In genomic region chr13:95326695-95327094, GRCh38 we compare ENCODE assay signal across 17 cellular contexts. TPM values are rescaled to one million over a fixed set of nuclear protein-coding genes. Genes with fewer than 3 reads are reported as not detected.
DNase-seq lines count a peak whose midpoint lies in the region; ATAC-seq and TF ChIP-seq lines count a peak whose summit lies in the region.
"Had no signal": no experiment of that assay in that cellular context is flagged by ENCODE, and none has a peak within 500 bp of the region (broad histone marks: within the 10 kb centered on the region; RNA-seq: fewer than 3 reads in every experiment).

No MANE protein-coding gene starts in this region.

- TF ChIP-seq EP300 in transverse colon (IDR thresholded peaks at IDR 0.05; ENCODE audit: low read depth) (no peak), upper lobe of left lung (IDR thresholded peaks at IDR 0.05) (no peak)

- H3K4me1 Mint-ChIP-seq in activated T-helper 1 cell treated with anti-CD3 and anti-CD28 coated beads, Interleukin-12 subunit alpha, Interleukin-12 subunit beta, Interleukin-2, Interleukin-4 antibody, amounts not matched to agents 30 ng/mL and 10 ng/mL and 1 ng/mL, durations not matched to agents 14 hours and 24 hours and 36 hours (ENCODE audit: low read depth) = no peaks in the 10 kb centered on the region
- H3K4me1 Mint-ChIP-seq: CD4-positive, alpha-beta memory T cell had no signal

- no peak overlapping the region for H3K27ac Mint-ChIP-seq in activated T-helper 1 cell treated with anti-CD3 and anti-CD28 coated beads, Interleukin-12 subunit alpha, Interleukin-12 subunit beta, Interleukin-2, Interleukin-4 antibody, amounts not matched to agents 30 ng/mL and 10 ng/mL and 1 ng/mL, durations not matched to agents 14 hours and 24 hours and 36 hours
- H3K27ac Mint-ChIP-seq: CD4-positive, alpha-beta memory T cell had no signal

- 75 to 76% methylated on average over 2 to 5 of the region's 5 CpGs for WGBS in transverse colon (ENCODE audit: low coverage in 1 of 2), 2 donors
- WGBS in upper lobe of left lung, 2 donors = 83 to 84% methylated on average over 5 of the region's 5 CpGs

- H3K27me3 Mint-ChIP-seq in activated T-helper 1 cell treated with anti-CD3 and anti-CD28 coated beads, Interleukin-12 subunit alpha, Interleukin-12 subunit beta, Interleukin-2, Interleukin-4 antibody, amounts not matched to agents 30 ng/mL and 10 ng/mL and 1 ng/mL, durations not matched to agents 14 hours and 24 hours and 36 hours (ENCODE audit: insufficient read depth) = peaks cover 2% of the 10 kb centered on the region
- H3K27me3 Mint-ChIP-seq: CD4-positive, alpha-beta memory T cell had no signal

- H3K27ac ChIP-seq in transverse colon (peak overlapping the region in 3 of 4 donors; percentile 4 to 47 (median 40)), upper lobe of left lung (no peak overlapping the region)
- H3K27ac ChIP-seq: GM23248 had no signal

- peak; percentile 54 for DNase-seq in left lobe of liver (ENCODE audit: low spot score)
- DNase-seq in mucosa of gallbladder (ENCODE audit: low spot score) = peak; percentile 58
- DNase-seq in posterior vena cava (ENCODE audit: low spot score) = peak; percentile 32
- no peak for DNase-seq in transverse colon
- DNase-seq in upper lobe of left lung = no peak
- no peak for DNase-seq in NCI-H1105 (lab: John Stamatoyannopoulos, UW)
- DNase-seq in activated T-helper 1 cell treated with anti-CD3 and anti-CD28 coated beads, Interleukin-12 subunit alpha, Interleukin-12 subunit beta, Interleukin-2, Interleukin-4 antibody, amounts not matched to agents 30 ng/mL and 10 ng/mL and 1 ng/mL, durations not matched to agents 14 hours and 24 hours and 36 hours (ENCODE audit: low spot score) = no peak
- DNase-seq: C1 segment of cervical spinal cord; Calu3; CD4-positive, alpha-beta memory T cell; COR-L47; DMS53; DMS79 treated with DMSO at 0.1 percent for 48 hours; GF-D8; GM23248; H7; HCEC 1CT had no signal

- TF ChIP-seq POLR2A in transverse colon (IDR thresholded peaks at IDR 0.05) (no peak), upper lobe of left lung (IDR thresholded peaks at IDR 0.05) (no peak)

- intact Hi-C loops in posterior vena cava (cut with DNase I) = no loop called here
- intact Hi-C loops in transverse colon (cut with DNase I; ENCODE audit: low total_unique reads) = no loop called here
- intact Hi-C loops in activated T-helper 1 cell treated with anti-CD3 and anti-CD28 coated beads, Interleukin-12 subunit alpha, Interleukin-12 subunit beta, Interleukin-2, Interleukin-4 antibody, amounts not matched to agents 30 ng/mL and 10 ng/mL and 1 ng/mL, durations not matched to agents 14 hours and 24 hours and 36 hours (cut with micrococcal nuclease) = no loop called here

- H3K36me3 Mint-ChIP-seq in activated T-helper 1 cell treated with anti-CD3 and anti-CD28 coated beads, Interleukin-12 subunit alpha, Interleukin-12 subunit beta, Interleukin-2, Interleukin-4 antibody, amounts not matched to agents 30 ng/mL and 10 ng/mL and 1 ng/mL, durations not matched to agents 14 hours and 24 hours and 36 hours (ENCODE audit: low read depth) = no peaks in the 10 kb centered on the region
- H3K36me3 Mint-ChIP-seq: CD4-positive, alpha-beta memory T cell had no signal

- no peak overlapping the region for H3K4me3 Mint-ChIP-seq in activated T-helper 1 cell treated with anti-CD3 and anti-CD28 coated beads, Interleukin-12 subunit alpha, Interleukin-12 subunit beta, Interleukin-2, Interleukin-4 antibody, amounts not matched to agents 30 ng/mL and 10 ng/mL and 1 ng/mL, durations not matched to agents 14 hours and 24 hours and 36 hours
- H3K4me3 Mint-ChIP-seq: CD4-positive, alpha-beta memory T cell had no signal

- ATAC-seq in left lobe of liver = peak; percentile 94
- ATAC-seq in upper lobe of left lung (ENCODE audit: low FRiP score in 2 of 2) = no peak

- in situ Hi-C loops in transverse colon (cut with MboI; ENCODE audit: low pct_ligation_motif_present in 1 of 4, low pct_unique_long_range_greater_than_20kb in 1 of 4, low sequenced_read_pairs in 3 of 4) = no loop called here

- no peaks in the 10 kb centered on the region for H3K9me3 Mint-ChIP-seq in activated T-helper 1 cell treated with anti-CD3 and anti-CD28 coated beads, Interleukin-12 subunit alpha, Interleukin-12 subunit beta, Interleukin-2, Interleukin-4 antibody, amounts not matched to agents 30 ng/mL and 10 ng/mL and 1 ng/mL, durations not matched to agents 14 hours and 24 hours and 36 hours
- H3K9me3 Mint-ChIP-seq: CD4-positive, alpha-beta memory T cell had no signal

- no peak for TF ChIP-seq CTCF in transverse colon (IDR thresholded peaks at IDR 0.05)
- TF ChIP-seq CTCF in upper lobe of left lung (IDR thresholded peaks at IDR 0.05) = no peak

- H3K4me3 ChIP-seq in transverse colon (no peak overlapping the region), upper lobe of left lung (no peak overlapping the region)
- H3K4me3 ChIP-seq: GM23248 had no signal

- H3K4me1 ChIP-seq in transverse colon (peaks cover 0 to 4% (median 0%) of the 10 kb centered on the region in 4 donors), upper lobe of left lung (peaks cover 0 to 4% (median 0%) of the 10 kb centered on the region in 4 donors)

- H3K9me3 ChIP-seq in transverse colon (no peaks in the 10 kb centered on the region), upper lobe of left lung (no peaks in the 10 kb centered on the region)

- H3K36me3 ChIP-seq in transverse colon = no peaks in the 10 kb centered on the region
- no peaks in the 10 kb centered on the region for H3K36me3 ChIP-seq in upper lobe of left lung

- no peaks in the 10 kb centered on the region for H3K27me3 ChIP-seq in transverse colon
- H3K27me3 ChIP-seq in upper lobe of left lung = no peaks in the 10 kb centered on the region

RNA-seq across cellular contexts. Expression of gene ABCC4, which starts 25.4 kb away (rescaled TPM):
- total RNA-seq in left lobe of liver (1.7 TPM), mucosa of gallbladder (39.8 TPM), posterior vena cava (10 to 100 TPM; 10.5 to 16.2 TPM), transverse colon (10 to 100 TPM; 15.8 to 26.0 (median 23.8) TPM), upper lobe of left lung (10 to 100 TPM; 17.0 to 78.6 (median 31.9) TPM)
- 16.4 and 20.2 TPM in 2 replicates for total RNA-seq in activated T-helper 1 cell treated with anti-CD3 and anti-CD28 coated beads, Interleukin-12 subunit alpha, Interleukin-12 subunit beta, Interleukin-2, Interleukin-4 antibody, amounts not matched to agents 30 ng/mL and 10 ng/mL and 1 ng/mL, durations not matched to agents 14 hours and 24 hours and 36 hours

Comparison
In these comparisons a context has a peak if more than half of its experiments do, and no peak if none do; other contexts are left out.
1. DNase-seq: peak in left lobe of liver (single experiment), mucosa of gallbladder (single experiment) and posterior vena cava (single experiment); none in transverse colon (single experiment), upper lobe of left lung (0 of 2), NCI-H1105 (single experiment) and activated T-helper 1 cell treated with anti-CD3 and anti-CD28 coated beads, Interleukin-12 subunit alpha, Interleukin-12 subunit beta, Interleukin-2, Interleukin-4 antibody, amounts not matched to agents 30 ng/mL and 10 ng/mL and 1 ng/mL, durations not matched to agents 14 hours and 24 hours and 36 hours (single experiment).
2. H3K27ac ChIP-seq: peak in transverse colon (3 of 4); none in upper lobe of left lung (0 of 4).